Comparison of ENCODE assay signal across 23 cellular contexts in the genomic region with DNA sequence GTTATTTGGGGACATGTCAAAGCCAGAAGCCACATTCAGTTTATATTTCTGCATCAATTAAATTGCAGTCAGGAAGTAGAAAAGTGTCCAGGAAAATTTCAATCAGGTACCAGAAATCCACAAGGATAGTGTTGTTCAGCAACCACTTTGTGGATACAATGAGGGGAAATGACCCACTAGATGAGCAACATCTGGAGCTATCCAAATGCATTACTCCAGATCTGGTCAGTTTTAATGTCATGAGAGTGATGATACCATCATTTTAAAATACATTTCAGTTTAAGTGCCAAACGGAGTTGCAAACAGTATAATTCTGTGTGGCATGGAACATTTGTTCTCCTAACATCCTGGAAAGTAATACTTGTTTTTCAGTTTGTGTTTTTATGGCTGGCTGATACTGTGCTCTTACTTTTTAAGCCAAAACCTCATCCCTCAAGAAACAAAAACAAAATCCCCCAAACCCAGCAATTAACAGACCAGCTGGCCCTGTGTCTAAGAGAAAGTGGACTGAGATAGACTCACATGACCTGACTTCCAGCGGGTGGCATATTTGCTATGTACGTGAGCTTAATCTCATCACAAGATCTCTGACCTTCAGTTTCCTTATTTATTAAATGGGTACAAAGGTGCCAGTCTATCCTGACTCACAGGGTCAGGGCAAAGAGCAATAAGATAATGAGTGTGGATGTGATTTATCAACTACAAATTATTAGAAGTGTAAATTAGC. TPM values are rescaled to one million over a fixed set of nuclear protein-coding genes. Genes with fewer than 3 reads are reported as not detected.
DNase-seq lines count a peak whose midpoint lies in the region; ATAC-seq, FAIRE-seq and TF ChIP-seq lines count a peak whose summit lies in the region.
"Had no signal": no experiment of that assay in that cellular context is flagged by ENCODE, and none has a peak within 500 bp of the region (broad histone marks: within the 10 kb centered on the region; RNA-seq: fewer than 3 reads in every experiment).

No MANE protein-coding gene starts in this region.

- CTCF ChIA-PET in K562 (lab: Yijun Ruan, JAX; ENCODE audit: low intra/inter-chr PET ratio) (no interaction called here), HepG2 (lab: Yijun Ruan, JAX; ENCODE audit: low intra/inter-chr PET ratio, low total read pairs) (no interaction called here)

- H3K4me2 ChIP-seq in K562 (ENCODE audit: insufficient read depth, low read length) (no peak overlapping the region), HepG2 (ENCODE audit: low read depth, low read length) (no peak overlapping the region)

- ATAC-seq in K562: no peak
- ATAC-seq in HepG2: no peak
- ATAC-seq in GM21576 (IDR thresholded peaks at IDR 0.05; ENCODE audit: unreplicated experiment): no peak
- ATAC-seq in GM19452 (IDR thresholded peaks at IDR 0.05; ENCODE audit: unreplicated experiment): no peak
- ATAC-seq: left lung; sciatic nerve; stimulated activated naive CD8-positive, alpha-beta T cell treated with anti-CD3 and anti-CD28 coated beads, Interleukin-15, amount 100 ng/mL, for 72 hours; upper lobe of right lung had no signal

- H3K4me3 ChIP-seq in K562: no peak overlapping the region
- no peak overlapping the region for H3K4me3 ChIP-seq in HepG2 (replicated peaks in 1 of 3; ENCODE audit: insufficient read depth in 1 of 3, low read depth in 2 of 3, low read length in 3 of 3)
- H3K4me3 ChIP-seq: GM23248, left lung, upper lobe of right lung had no signal

- H3K79me2 ChIP-seq in K562 (ENCODE audit: control insufficient read depth, insufficient read depth, low read length) (no peaks in the 10 kb centered on the region), HepG2 (ENCODE audit: insufficient read depth, low read length) (no peaks in the 10 kb centered on the region)

- no peaks in the 10 kb centered on the region for H3K4me1 Mint-ChIP-seq in activated T-helper 1 cell treated with anti-CD3 and anti-CD28 coated beads, Interleukin-12 subunit alpha, Interleukin-12 subunit beta, Interleukin-2, Interleukin-4 antibody, amounts not matched to agents 30 ng/mL and 10 ng/mL and 1 ng/mL, durations not matched to agents 14 hours and 24 hours and 36 hours (ENCODE audit: low read depth)
- H3K4me1 Mint-ChIP-seq: stimulated activated naive CD8-positive, alpha-beta T cell treated with anti-CD3 and anti-CD28 coated beads, Interleukin-15, amount 100 ng/mL, for 72 hours had no signal

- peak; percentile 37 for DNase-seq in DMS 273 (lab: John Stamatoyannopoulos, UW; ENCODE audit: unreplicated experiment)
- peak; percentile 47 for DNase-seq in NCI-H2196 (lab: John Stamatoyannopoulos, UW; ENCODE audit: unreplicated experiment)
- DNase-seq in K562 (ENCODE audit: extremely low read depth in 1 of 4, low spot score in 3 of 4): no peak
- DNase-seq in HepG2 (ENCODE audit: low spot score): no peak
- no peak for DNase-seq in activated T-helper 1 cell treated with anti-CD3 and anti-CD28 coated beads, Interleukin-12 subunit alpha, Interleukin-12 subunit beta, Interleukin-2, Interleukin-4 antibody, amounts not matched to agents 30 ng/mL and 10 ng/mL and 1 ng/mL, durations not matched to agents 14 hours and 24 hours and 36 hours (ENCODE audit: low spot score)
- DNase-seq in amygdala (lab: John Stamatoyannopoulos, UW): no peak
- DNase-seq: activated CD4-positive, alpha-beta memory T cell treated with anti-CD3 and anti-CD28 coated beads for 36 hours; activated T-cell treated with anti-CD3 and anti-CD28 coated beads, Interleukin-2, amount 50 U/mL, for 24 hours; DMS79; GM23248; left lung; NCI-H2081 treated with DMSO at 0.1 percent for 48 hours; nucleus accumbens; stimulated activated CD4-positive, alpha-beta T cell treated with anti-CD3 and anti-CD28 coated beads, Interleukin-2, amount 100 ng/mL, for 24 hours; stimulated activated naive CD8-positive, alpha-beta T cell treated with anti-CD3 and anti-CD28 coated beads, Interleukin-15, amount 100 ng/mL, for 72 hours; SW 1271; upper lobe of right lung had no signal

- no peaks in the 10 kb centered on the region for H3K9me3 ChIP-seq in K562 (replicated peaks; ENCODE audit: control insufficient read depth, insufficient read depth, low read depth, low read length)
- no peaks in the 10 kb centered on the region for H3K9me3 ChIP-seq in HepG2 (ENCODE audit: low read length)
- H3K9me3 ChIP-seq: left lung, upper lobe of right lung had no signal

- H2AFZ ChIP-seq in K562 (ENCODE audit: low read depth, low read length) (no peak overlapping the region), HepG2 (ENCODE audit: low read length) (no peak overlapping the region)
- H2AFZ ChIP-seq: GM23248 had no signal

- TF ChIP-seq POLR2A in K562 (conservative IDR thresholded peaks at IDR 0.05) (no peak), HepG2 (IDR thresholded peaks at IDR 0.05; ENCODE audit: insufficient read depth in 1 of 2, low read depth in 2 of 2, low read length in 2 of 2) (no peak)

- no peak for TF ChIP-seq CTCF in K562 (IDR thresholded peaks at IDR 0.05 in 2 of 3, conservative IDR thresholded peaks at IDR 0.05 in 1 of 3; ENCODE audit: insufficient read depth in 2 of 3, low read depth in 1 of 3, low read length in 3 of 3)
- TF ChIP-seq CTCF in HepG2 (CRISPR knock-in tag; IDR thresholded peaks at IDR 0.05): no peak

- POLR2A ChIA-PET in K562 (lab: Yijun Ruan, JAX): interaction anchor here (0.6 to 1.3 kb wide), 4 partner anchors 10 to 170 kb away, joined by 3 read pairs; no protein-coding TSS in a partner anchor
- POLR2A ChIA-PET in HepG2 (lab: Yijun Ruan, JAX): no interaction called here

- H3K27me3 Mint-ChIP-seq in activated T-helper 1 cell treated with anti-CD3 and anti-CD28 coated beads, Interleukin-12 subunit alpha, Interleukin-12 subunit beta, Interleukin-2, Interleukin-4 antibody, amounts not matched to agents 30 ng/mL and 10 ng/mL and 1 ng/mL, durations not matched to agents 14 hours and 24 hours and 36 hours (ENCODE audit: insufficient read depth): peaks cover 7% of the 10 kb centered on the region
- H3K27me3 Mint-ChIP-seq: activated CD4-positive, alpha-beta memory T cell treated with anti-CD3 and anti-CD28 coated beads for 36 hours had no signal

- no peaks in the 10 kb centered on the region for H3K36me3 ChIP-seq in K562 (ENCODE audit: control insufficient read depth, insufficient read depth, low read length)
- no peaks in the 10 kb centered on the region for H3K36me3 ChIP-seq in HepG2 (replicated peaks in 1 of 2; ENCODE audit: control insufficient read depth in 1 of 2, insufficient read depth in 2 of 2, low read length in 2 of 2)
- H3K36me3 ChIP-seq: left lung, upper lobe of right lung had no signal

- H4K20me1 ChIP-seq in K562 (replicated peaks; ENCODE audit: control insufficient read depth, insufficient read depth, low read length) (no peaks in the 10 kb centered on the region; the same call in 1 of the 2 replicates), HepG2 (ENCODE audit: insufficient read depth, low read length) (no peaks in the 10 kb centered on the region)

- H3K27me3 ChIP-seq in K562 (ENCODE audit: control insufficient read depth in 2 of 2, insufficient read depth in 2 of 2, low read length in 2 of 2): peaks cover 0 to 4% of the 10 kb centered on the region in 2 experiments; a peak in 3 of 5 replicates
- H3K27me3 ChIP-seq in HepG2 (ENCODE audit: control insufficient read depth in 1 of 2, insufficient read depth in 2 of 2, low read length in 2 of 2): no peaks in the 10 kb centered on the region
- H3K27me3 ChIP-seq: left lung, upper lobe of right lung had no signal

- in situ Hi-C loops in K562 (cut with MboI): no loop called here
- in situ Hi-C loops in HepG2 (cut with HindIII; ENCODE audit: extremely low pct_ligation_motif_present, low pct_unique_long_range_greater_than_20kb): no loop called here

- H3K27ac ChIP-seq in K562 (ENCODE audit: extremely low read depth, low read depth, low read length) (no peak overlapping the region), HepG2 (ENCODE audit: extremely low read length, insufficient read depth, low read length) (no peak overlapping the region)
- H3K27ac ChIP-seq: GM23248, left lung, upper lobe of right lung had no signal

- no peak overlapping the region for H3K27ac Mint-ChIP-seq in activated T-helper 1 cell treated with anti-CD3 and anti-CD28 coated beads, Interleukin-12 subunit alpha, Interleukin-12 subunit beta, Interleukin-2, Interleukin-4 antibody, amounts not matched to agents 30 ng/mL and 10 ng/mL and 1 ng/mL, durations not matched to agents 14 hours and 24 hours and 36 hours
- H3K27ac Mint-ChIP-seq: activated CD4-positive, alpha-beta memory T cell treated with anti-CD3 and anti-CD28 coated beads for 36 hours; activated naive CD8-positive, alpha-beta T cell; activated T-cell treated with anti-CD3 and anti-CD28 coated beads, Interleukin-2, amount 50 U/mL, for 24 hours; stimulated activated naive CD8-positive, alpha-beta T cell treated with anti-CD3 and anti-CD28 coated beads, Interleukin-15, amount 100 ng/mL, for 72 hours had no signal

- H3K36me3 Mint-ChIP-seq in activated T-helper 1 cell treated with anti-CD3 and anti-CD28 coated beads, Interleukin-12 subunit alpha, Interleukin-12 subunit beta, Interleukin-2, Interleukin-4 antibody, amounts not matched to agents 30 ng/mL and 10 ng/mL and 1 ng/mL, durations not matched to agents 14 hours and 24 hours and 36 hours (ENCODE audit: low read depth): no peaks in the 10 kb centered on the region
- H3K36me3 Mint-ChIP-seq: activated CD4-positive, alpha-beta memory T cell treated with anti-CD3 and anti-CD28 coated beads for 36 hours; activated naive CD8-positive, alpha-beta T cell had no signal

- H3K9ac ChIP-seq in K562 (ENCODE audit: insufficient read depth in 1 of 2, low read depth in 2 of 2, low read length in 2 of 2): no peak overlapping the region
- no peak overlapping the region for H3K9ac ChIP-seq in HepG2 (ENCODE audit: insufficient read depth, low read depth, low read length)
- H3K9ac ChIP-seq: GM23248 had no signal

- 2% methylated on average over 3 of the region's 3 CpGs for WGBS in K562 (ENCODE audit: insufficient coverage, low coverage, missing lambda C conversion rate)
- 3% methylated on average over 3 of the region's 3 CpGs for WGBS in HepG2 (ENCODE audit: low lambda C conversion rate)

- H3K4me3 Mint-ChIP-seq in activated T-helper 1 cell treated with anti-CD3 and anti-CD28 coated beads, Interleukin-12 subunit alpha, Interleukin-12 subunit beta, Interleukin-2, Interleukin-4 antibody, amounts not matched to agents 30 ng/mL and 10 ng/mL and 1 ng/mL, durations not matched to agents 14 hours and 24 hours and 36 hours: no peak overlapping the region
- H3K4me3 Mint-ChIP-seq: activated CD4-positive, alpha-beta memory T cell treated with anti-CD3 and anti-CD28 coated beads for 36 hours; activated naive CD8-positive, alpha-beta T cell; activated T-cell treated with anti-CD3 and anti-CD28 coated beads, Interleukin-2, amount 50 U/mL, for 24 hours; stimulated activated naive CD8-positive, alpha-beta T cell treated with anti-CD3 and anti-CD28 coated beads, Interleukin-15, amount 100 ng/mL, for 72 hours had no signal

- FAIRE-seq in K562 (lab: Jason Lieb, UNC) (peak; percentile 29), HepG2 (lab: Jason Lieb, UNC) (no peak)
- FAIRE-seq: colon, TTC549 had no signal

- intact Hi-C loops in K562 (cut with micrococcal nuclease) (no loop called here), HepG2 (cut with micrococcal nuclease; ENCODE audit: unreplicated experiment) (no loop called here)
- intact Hi-C loops in activated T-helper 1 cell treated with anti-CD3 and anti-CD28 coated beads, Interleukin-12 subunit alpha, Interleukin-12 subunit beta, Interleukin-2, Interleukin-4 antibody, amounts not matched to agents 30 ng/mL and 10 ng/mL and 1 ng/mL, durations not matched to agents 14 hours and 24 hours and 36 hours (cut with micrococcal nuclease): no loop called here

- no peaks in the 10 kb centered on the region for H3K9me1 ChIP-seq in K562 (ENCODE audit: control insufficient read depth, insufficient read depth, low read length)

- BruUV-seq in K562 (replicated peaks; lab: Mats Ljungman, UMichigan) (no TSS peak), HepG2 (replicated peaks; lab: Mats Ljungman, UMichigan) (no TSS peak)

- TF ChIP-seq EP300 in K562 (IDR thresholded peaks at IDR 0.05; ENCODE audit: low read length) (no peak), HepG2 (IDR thresholded peaks at IDR 0.05; ENCODE audit: low read depth in 2 of 2, low read length in 2 of 2) (no peak), HepG2 (CRISPR knock-in tag; IDR thresholded peaks at IDR 0.05; ENCODE audit: borderline replicate concordance) (no peak)

- TF ChIP-seq RAD21 in K562 (CRISPR knock-in tag; conservative IDR thresholded peaks at IDR 0.05 in 1 of 2, IDR thresholded peaks at IDR 0.05 in 1 of 2): no peak
- TF ChIP-seq RAD21 in HepG2 (CRISPR knock-in tag; IDR thresholded peaks at IDR 0.05): no peak

- H3K9me3 Mint-ChIP-seq in activated T-helper 1 cell treated with anti-CD3 and anti-CD28 coated beads, Interleukin-12 subunit alpha, Interleukin-12 subunit beta, Interleukin-2, Interleukin-4 antibody, amounts not matched to agents 30 ng/mL and 10 ng/mL and 1 ng/mL, durations not matched to agents 14 hours and 24 hours and 36 hours: no peaks in the 10 kb centered on the region
- H3K9me3 Mint-ChIP-seq: activated CD4-positive, alpha-beta memory T cell treated with anti-CD3 and anti-CD28 coated beads for 36 hours; activated T-cell treated with anti-CD3 and anti-CD28 coated beads, Interleukin-2, amount 50 U/mL, for 24 hours; stimulated activated naive CD8-positive, alpha-beta T cell treated with anti-CD3 and anti-CD28 coated beads, Interleukin-15, amount 100 ng/mL, for 72 hours had no signal

- H3K4me1 ChIP-seq in K562 (replicated peaks in 1 of 2; ENCODE audit: control insufficient read depth in 2 of 2, insufficient read depth in 2 of 2, low read length in 2 of 2): no peaks in the 10 kb centered on the region
- no peaks in the 10 kb centered on the region for H3K4me1 ChIP-seq in HepG2 (ENCODE audit: insufficient read depth, low read length)
- H3K4me1 ChIP-seq: left lung, upper lobe of right lung had no signal

RNA-seq across cellular contexts. Expression of a gene that starts 58.8 kb away (rescaled TPM):
- 10.5 and 14.3 TPM in 2 replicates for total RNA-seq in K562 (2011; cell fraction: chromatin; rRNA removed; ENCODE audit: low replicate concordance)
- total RNA-seq in K562 (2011; cell fraction: nucleolus; rRNA removed): 4.2 and 4.6 TPM in 2 replicates
- 7.0 and 15.1 TPM in 2 replicates for total RNA-seq in K562 (2011; cell fraction: nucleoplasm; rRNA removed)
- 6.7 and 11.6 TPM in 2 replicates for total RNA-seq in K562 (2014; rRNA removed)
- 19.4 and 20.6 TPM in 2 replicates for total RNA-seq in K562 (2014; rRNA removed; fragmentation: Illumina TruSeq; extraction: Trizol)
- total RNA-seq in K562 (2015; rRNA removed; fragmentation: Illumina TruSeq; extraction: Trizol): 17.4 and 18.6 TPM in 2 replicates
- 25.7 and 27.9 TPM in 2 replicates for total RNA-seq in K562 (2021)
- 7.1 and 8.1 TPM in 2 replicates for polyA plus RNA-seq in K562 (2011; rRNA removed)
- 4.9 and 5.0 TPM in 2 replicates for polyA plus RNA-seq in K562 (2011; cell fraction: cytosol; rRNA removed)
- polyA plus RNA-seq in K562 (2011; cell fraction: nucleus; rRNA removed): 5.8 and 8.4 TPM in 2 replicates
- 5.2 and 13.5 TPM in 2 replicates for polyA plus RNA-seq in K562 (2012)
- 24.2 and 29.6 TPM in 2 replicates for polyA plus RNA-seq in K562 (2014; fragmentation: Illumina TruSeq; extraction: Trizol)
- 1 to 10 TPM; 4.5 to 5.3 TPM for polyA plus RNA-seq in K562 (2014; fragmentation: Nextera tagmentation; extraction: Ambion mirVana)
- polyA plus RNA-seq in K562 (2014; rRNA removed): 9.5 and 9.7 TPM in 2 replicates
- polyA minus RNA-seq in K562 (2011; rRNA and poly(A)+ RNA removed): 11.9 and 12.1 TPM in 2 replicates
- polyA minus RNA-seq in K562 (2011; cell fraction: cytosol; rRNA and poly(A)+ RNA removed): 5.2 and 6.2 TPM in 2 replicates
- polyA minus RNA-seq in K562 (2011; cell fraction: nucleus; rRNA and poly(A)+ RNA removed): 3.0 and 5.4 TPM in 2 replicates
- 38.3 and 38.6 TPM in 2 replicates for total RNA-seq in HepG2 (2016; rRNA removed; fragmentation: Illumina TruSeq; extraction: Trizol)
- total RNA-seq in HepG2 (2016; cell fraction: cytosol; rRNA removed; fragmentation: Illumina TruSeq; extraction: Trizol; ENCODE audit: low read depth): 18.4 and 19.1 TPM in 2 replicates
- 32.0 and 35.6 TPM in 2 replicates for total RNA-seq in HepG2 (2016; cell fraction: insoluble cytoplasmic fraction; rRNA removed; fragmentation: Illumina TruSeq; extraction: Trizol)
- total RNA-seq in HepG2 (2016; cell fraction: membrane; rRNA removed; fragmentation: Illumina TruSeq; extraction: Trizol): 26.6 and 26.7 TPM in 2 replicates
- 20.9 and 24.2 TPM in 2 replicates for total RNA-seq in HepG2 (2016; cell fraction: nucleus; rRNA removed; fragmentation: Illumina TruSeq; extraction: Trizol)
- polyA plus RNA-seq in HepG2 (2011; rRNA removed): 9.2 and 9.8 TPM in 2 replicates
- 6.3 and 7.8 TPM in 2 replicates for polyA plus RNA-seq in HepG2 (2011; cell fraction: cytosol; rRNA removed)
- polyA plus RNA-seq in HepG2 (2011; cell fraction: nucleus; rRNA removed): 8.2 and 9.9 TPM in 2 replicates
- 26.2 and 28.1 TPM in 2 replicates for polyA plus RNA-seq in HepG2 (2012)
- polyA plus RNA-seq in HepG2 (2016; cell fraction: cytosol; fragmentation: Illumina TruSeq; extraction: Trizol; ENCODE audit: low read depth): 2.8 and 4.0 TPM in 2 replicates
- polyA plus RNA-seq in HepG2 (2016; cell fraction: insoluble cytoplasmic fraction; fragmentation: Illumina TruSeq; extraction: Trizol; ENCODE audit: low read depth): 31.5 and 36.8 TPM in 2 replicates
- polyA plus RNA-seq in HepG2 (2016; cell fraction: membrane; fragmentation: Illumina TruSeq; extraction: Trizol; ENCODE audit: low read depth): 12.5 and 12.6 TPM in 2 replicates
- polyA plus RNA-seq in HepG2 (2016; cell fraction: nucleus; fragmentation: Illumina TruSeq; extraction: Trizol; ENCODE audit: insufficient read depth, low read depth): 27.9 and 29.1 TPM in 2 replicates
- 1.5 and 15.6 TPM in 2 replicates for polyA minus RNA-seq in HepG2 (2011; rRNA and poly(A)+ RNA removed; ENCODE audit: low replicate concordance)
- 9.9 TPM in 2 replicates for polyA minus RNA-seq in HepG2 (2011; cell fraction: cytosol; rRNA and poly(A)+ RNA removed)
- 17.1 and 21.3 TPM in 2 replicates for polyA minus RNA-seq in HepG2 (2011; cell fraction: nucleus; rRNA and poly(A)+ RNA removed)
- not detected in 2 replicates for total RNA-seq in activated T-helper 1 cell treated with anti-CD3 and anti-CD28 coated beads, Interleukin-12 subunit alpha, Interleukin-12 subunit beta, Interleukin-2, Interleukin-4 antibody, amounts not matched to agents 30 ng/mL and 10 ng/mL and 1 ng/mL, durations not matched to agents 14 hours and 24 hours and 36 hours

Comparison
In these comparisons a context has a peak if more than half of its experiments do, and no peak if none do; other contexts are left out.
1. DNase-seq: peak in DMS 273 (single experiment) and NCI-H2196 (single experiment); none in K562 (0 of 4), HepG2 (single experiment), activated T-helper 1 cell treated with anti-CD3 and anti-CD28 coated beads, Interleukin-12 subunit alpha, Interleukin-12 subunit beta, Interleukin-2, Interleukin-4 antibody, amounts not matched to agents 30 ng/mL and 10 ng/mL and 1 ng/mL, durations not matched to agents 14 hours and 24 hours and 36 hours (single experiment) and amygdala (0 of 56).